In the genomic region with DNA sequence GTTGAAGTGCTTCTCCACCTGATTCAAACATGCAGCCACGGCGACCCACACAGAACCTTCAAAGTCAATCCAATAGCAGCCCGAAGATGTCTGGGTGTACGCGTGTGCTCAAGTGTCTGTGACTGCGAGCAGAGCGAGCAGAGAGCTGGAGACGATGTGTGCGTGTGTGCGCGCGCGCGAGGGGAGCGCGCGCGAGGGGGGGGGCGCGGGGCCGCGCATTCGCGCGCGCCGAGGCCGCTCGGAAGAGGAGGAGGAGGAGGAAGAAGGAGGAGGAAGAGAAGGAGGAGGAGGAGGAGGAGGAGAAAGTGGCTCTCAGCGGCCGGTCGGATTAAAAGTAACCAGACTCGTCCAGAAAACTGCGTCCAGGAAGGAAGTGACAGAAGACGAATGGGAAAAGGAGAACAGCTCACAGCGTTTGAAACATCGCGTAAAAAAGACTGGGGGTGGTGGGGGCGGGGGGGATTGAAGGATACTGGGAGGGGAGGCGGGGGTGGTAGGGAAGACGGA, we compare ENCODE assay signal across 8 cellular contexts. TPM values are rescaled to one million over a fixed set of nuclear protein-coding genes. Genes with fewer than 3 reads are reported as not detected.
A peak's percentile ranks its signal among the peaks of the same experiment; 100 is the strongest.
DNase-seq lines count a peak whose midpoint lies in the region; ATAC-seq and TF ChIP-seq lines count a peak whose summit lies in the region.

A gene (minus strand): TSS at position 126 of the 507 bp plus-strand sequence. CDS start 59,396 bp downstream, outside the sequence.

- H3K36me3 Mint-ChIP-seq in T-helper 17 cell (ENCODE audit: low read depth), result peaks cover 5% of the 10 kb centered on the region
- no peaks in the 10 kb centered on the region for H3K36me3 Mint-ChIP-seq in endodermal cell (ENCODE audit: low read depth)

- peak; percentile 59 for DNase-seq in EL
- peak; percentile 13 for DNase-seq in NB4 (ENCODE audit: low read depth)
- no peak for DNase-seq in T-helper 17 cell
- peak; percentile 72 for DNase-seq in endodermal cell
- DNase-seq in lung (ENCODE audit: low spot score), result peak; percentile 68
- DNase-seq in activated CD4-positive, CD25-positive, alpha-beta regulatory T cell treated with anti-CD3 and anti-CD28 coated beads, Interleukin-2, amount 50 U/mL, for 72 hours, result no peak

- H3K4me3 Mint-ChIP-seq in T-helper 17 cell, result peak within 1 kb of the TSS; percentile 89
- H3K4me3 Mint-ChIP-seq in endodermal cell, result peak within 1 kb of the TSS; percentile 61

- WGBS in endodermal cell (ENCODE audit: insufficient coverage in 1 of 2, insufficient read length in 1 of 2), 2 experiments, result 0 to 1% methylated on average over 24 to 39 of the region's 41 CpGs
- WGBS in lung, 2 donors, result 0% methylated on average over 26 to 41 of the region's 41 CpGs

- no peaks in the 10 kb centered on the region for H3K9me3 ChIP-seq in T-helper 17 cell (ENCODE audit: control insufficient read depth, low read length, poor library complexity, severe bottlenecking)
- H3K9me3 ChIP-seq in endodermal cell (ENCODE audit: control insufficient read depth, low read length), result no peaks in the 10 kb centered on the region
- H3K9me3 ChIP-seq in lung (ENCODE audit: control insufficient read depth in 2 of 2, insufficient read depth in 1 of 2, low read length in 1 of 2), result no peaks in the 10 kb centered on the region
- no peaks in the 10 kb centered on the region for H3K9me3 ChIP-seq in subcutaneous abdominal adipose tissue (ENCODE audit: control insufficient read depth in 5 of 5, low read length in 5 of 5)

- H3K4me3 ChIP-seq in NB4 (ENCODE audit: low read depth, low read length), result peak within 1 kb of the TSS; percentile 32
- H3K4me3 ChIP-seq in endodermal cell (ENCODE audit: low read length), result peak within 1 kb of the TSS; percentile 91
- H3K4me3 ChIP-seq in lung, result peak within 1 kb of the TSS; percentile 71
- peak within 1 kb of the TSS; percentile 83 to 97 (median 87) for H3K4me3 ChIP-seq in subcutaneous abdominal adipose tissue (ENCODE audit: low read depth in 1 of 5, low read length in 5 of 5)

- H3K27me3 ChIP-seq in endodermal cell (ENCODE audit: control insufficient read depth, insufficient read depth, low read length, poor library complexity, severe bottlenecking) (peaks cover 69% of the 10 kb centered on the region), lung (ENCODE audit: control insufficient read depth, insufficient read depth) (no peaks in the 10 kb centered on the region), subcutaneous abdominal adipose tissue (ENCODE audit: control insufficient read depth in 5 of 5, insufficient read depth in 4 of 5, low read length in 5 of 5) (no peaks in the 10 kb centered on the region)

- H3K9me3 Mint-ChIP-seq in endodermal cell, result no peaks in the 10 kb centered on the region

- no peak for TF ChIP-seq CTCF in NB4 (IDR thresholded peaks at IDR 0.05; ENCODE audit: low read depth, low read length)
- no peak for TF ChIP-seq CTCF in endodermal cell (conservative IDR thresholded peaks at IDR 0.05)
- no peak for TF ChIP-seq CTCF in lung (IDR thresholded peaks at IDR 0.05; ENCODE audit: control extremely low read depth, extremely low read depth)

- ATAC-seq in GM21723 (IDR thresholded peaks at IDR 0.05; ENCODE audit: unreplicated experiment) (peak; percentile 40), T-helper 17 cell (peak; percentile 43), lung (ENCODE audit: insufficient read depth, low FRiP score) (peak; percentile 70)

- H3K27ac ChIP-seq in endodermal cell (ENCODE audit: low read depth, low read length) (no peak within 1 kb of the TSS), lung (ENCODE audit: low read depth in 1 of 2, low read length in 1 of 2) (peak within 1 kb of the TSS; percentile 85 to 93), subcutaneous abdominal adipose tissue (ENCODE audit: low read depth, low read length) (peak within 1 kb of the TSS; percentile 85)

- H3K36me3 ChIP-seq in endodermal cell (ENCODE audit: control insufficient read depth, insufficient read depth, low read length), result no peaks in the 10 kb centered on the region
- no peaks in the 10 kb centered on the region for H3K36me3 ChIP-seq in lung (ENCODE audit: control insufficient read depth in 2 of 2, insufficient read depth in 2 of 2, low read length in 2 of 2)
- no peaks in the 10 kb centered on the region for H3K36me3 ChIP-seq in subcutaneous abdominal adipose tissue (ENCODE audit: control insufficient read depth in 5 of 5, insufficient read depth in 5 of 5, low read length in 5 of 5)

- H3K4me1 Mint-ChIP-seq in T-helper 17 cell (peaks cover 22% of the 10 kb centered on the region), endodermal cell (peaks cover 5% of the 10 kb centered on the region)

- H3K27me3 Mint-ChIP-seq in T-helper 17 cell, result peaks cover 29% of the 10 kb centered on the region
- H3K27me3 Mint-ChIP-seq in endodermal cell (ENCODE audit: insufficient read depth), result peaks cover 68% of the 10 kb centered on the region

- no peak for TF ChIP-seq POLR2A in NB4 (IDR thresholded peaks at IDR 0.05; ENCODE audit: extremely low read depth, insufficient read length)

- H3K9ac ChIP-seq in endodermal cell (ENCODE audit: extremely low read depth, low read length, poor library complexity, severe bottlenecking), result no peak within 1 kb of the TSS
- peak within 1 kb of the TSS; percentile 74 to 92 (median 85) for H3K9ac ChIP-seq in subcutaneous abdominal adipose tissue (ENCODE audit: low read length in 5 of 5)

- H3K4me1 ChIP-seq in endodermal cell (ENCODE audit: control insufficient read depth, insufficient read depth, low read length), result no peaks in the 10 kb centered on the region
- H3K4me1 ChIP-seq in lung (ENCODE audit: control insufficient read depth in 2 of 2, insufficient read depth in 2 of 2, low read length in 2 of 2), result no peaks in the 10 kb centered on the region
- peaks cover 0 to 37% (median 34%) of the 10 kb centered on the region in 5 donors for H3K4me1 ChIP-seq in subcutaneous abdominal adipose tissue (ENCODE audit: control insufficient read depth in 5 of 5, insufficient read depth in 5 of 5, low read length in 5 of 5)

- H3K27ac Mint-ChIP-seq in T-helper 17 cell (peak within 1 kb of the TSS; percentile 37), endodermal cell (no peak within 1 kb of the TSS)

RNA-seq across cellular contexts. Expression of the gene that starts here (rescaled TPM):
- total RNA-seq in T-helper 17 cell (10 to 100 TPM; 10.9 to 11.9 TPM), endodermal cell (under 1 TPM; 0.64 to 0.86 TPM), lung (100 to 1,000 TPM in 1 of 2 donors, 10 to 100 TPM in 1; 47.3 to 138 TPM)
- polyA plus RNA-seq in endodermal cell (2013, experiment 1 of 2), result 6.9 TPM
- 6.1 TPM for polyA plus RNA-seq in endodermal cell (2013, experiment 2 of 2)
- 10 to 100 TPM in 1 of 2 donors, 1 to 10 TPM in 1; 9.1 to 10.3 TPM for polyA plus RNA-seq in lung

Comparison
In these comparisons a context has a peak if more than half of its experiments do, and no peak if none do; other contexts are left out.
1. RNA of the gene that starts here (total RNA-seq): 47.3 to 138 TPM in lung and 10.9 to 11.9 TPM in T-helper 17 cell; 0.64 to 0.86 TPM in endodermal cell; every median in the first group is over 4 times any median in the second.
2. DNase-seq: peak in EL (single experiment), NB4 (single experiment), endodermal cell (single experiment) and lung (single experiment); none in T-helper 17 cell (0 of 3) and activated CD4-positive, CD25-positive, alpha-beta regulatory T cell treated with anti-CD3 and anti-CD28 coated beads, Interleukin-2, amount 50 U/mL, for 72 hours (single experiment).
3. H3K4me3 ChIP-seq: peak in every context shown above with its lines; median percentile 91 in endodermal cell; 87 in subcutaneous abdominal adipose tissue; 71 in lung; 32 in NB4.
4. Peak in every context shown above with its lines, with median percentiles within 50 percentile points of each other: ATAC-seq.